8 cellular contexts compared by ENCODE assay signal in the genomic region with DNA sequence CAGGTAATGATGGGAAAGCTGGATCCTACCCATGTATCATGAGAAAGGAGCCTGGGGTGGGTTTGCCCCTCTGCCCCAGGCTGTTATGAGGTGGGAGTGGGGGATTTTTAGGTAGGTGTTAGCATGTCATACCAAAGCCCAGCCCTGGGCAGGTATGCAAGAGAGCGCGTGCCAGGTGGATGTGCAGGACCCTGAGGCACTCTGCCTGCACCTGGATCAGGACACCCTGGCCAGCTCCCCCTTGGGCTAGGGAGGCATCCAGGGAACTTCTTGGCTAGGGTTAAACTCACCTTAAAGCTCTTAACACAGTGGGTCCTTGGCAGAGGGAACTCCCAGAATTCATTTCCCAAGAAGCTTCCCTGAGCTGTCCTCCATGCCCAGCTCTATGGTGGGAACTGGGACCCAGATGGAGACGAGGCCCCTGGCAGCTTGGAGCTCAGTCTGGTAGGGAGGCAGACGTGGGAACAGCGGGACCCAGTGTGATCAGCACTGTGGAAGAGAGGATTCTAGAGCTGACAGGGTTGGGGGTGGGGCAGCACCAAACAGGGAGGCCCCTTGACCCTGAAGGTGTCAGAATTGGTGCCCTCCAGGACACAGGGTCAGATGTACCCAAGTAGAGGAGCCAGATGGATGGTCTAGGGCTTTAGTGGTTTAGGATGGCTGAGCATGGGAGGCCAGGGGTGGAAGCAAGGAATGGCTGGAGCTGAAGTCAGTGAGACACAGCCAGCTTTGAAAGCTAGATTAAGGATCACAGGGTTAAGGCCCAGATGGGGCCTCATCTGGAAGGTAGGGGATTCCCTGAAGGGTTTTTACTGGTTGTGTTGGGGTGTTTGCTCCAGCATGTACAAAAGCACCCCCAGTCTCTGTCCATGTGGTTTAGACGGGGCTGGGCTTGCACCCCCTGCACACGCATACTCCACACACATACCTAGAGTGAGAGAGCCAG. TPM values are rescaled to one million over a fixed set of nuclear protein-coding genes. Genes with fewer than 3 reads are reported as not detected.
A peak's percentile ranks its signal among the peaks of the same experiment; 100 is the strongest.
DNase-seq lines count a peak whose midpoint lies in the region; ATAC-seq and TF ChIP-seq lines count a peak whose summit lies in the region.
"Had no signal": no experiment of that assay in that cellular context is flagged by ENCODE, and none has a peak within 500 bp of the region (broad histone marks: within the 10 kb centered on the region; RNA-seq: fewer than 3 reads in every experiment).

No MANE protein-coding gene starts in this region.

- TF ChIP-seq POLR2A in lower leg skin (IDR thresholded peaks at IDR 0.05): no peak

- H3K36me3 Mint-ChIP-seq in Calu3 (ENCODE audit: insufficient read depth, unreplicated experiment): peaks cover 82% of the 10 kb centered on the region
- H3K36me3 Mint-ChIP-seq in effector memory CD8-positive, alpha-beta T cell (ENCODE audit: insufficient read depth): peaks cover 71% of the 10 kb centered on the region

- H3K4me3 ChIP-seq in KMS-11 (IDR thresholded peaks at IDR 0.05; ENCODE audit: insufficient read depth, low read depth, low read length) (no peak overlapping the region), lower leg skin (ENCODE audit: low read depth, poor library complexity, severe bottlenecking) (no peak overlapping the region)

- no peaks in the 10 kb centered on the region for H4K20me1 ChIP-seq in KMS-11 (ENCODE audit: insufficient read depth)

- H3K9ac ChIP-seq in KMS-11: no peak overlapping the region; the same call in 1 of the 2 replicates
- H3K9ac ChIP-seq: SK-N-SH had no signal

- H2AFZ ChIP-seq in KMS-11 (ENCODE audit: low read depth): no peak overlapping the region

- 39 to 45% methylated on average over 7 of the region's 7 CpGs for WGBS in lower leg skin, 2 donors

- peaks cover 22% of the 10 kb centered on the region for H3K4me1 Mint-ChIP-seq in Calu3 (ENCODE audit: low read depth, unreplicated experiment)
- peaks cover 48 to 51% of the 10 kb centered on the region in 2 donors for H3K4me1 Mint-ChIP-seq in effector memory CD8-positive, alpha-beta T cell (ENCODE audit: low read depth in 2 of 2)

- H3K27ac Mint-ChIP-seq in Calu3 (ENCODE audit: unreplicated experiment): peak overlapping the region; percentile 81
- H3K27ac Mint-ChIP-seq in effector memory CD8-positive, alpha-beta T cell: peak overlapping the region; percentile 92 to 97

- no peaks in the 10 kb centered on the region for H3K27me3 ChIP-seq in KMS-11 (ENCODE audit: insufficient read depth, low read depth)

- peaks cover 31% of the 10 kb centered on the region for H3K4me1 ChIP-seq in KMS-11 (ENCODE audit: low read depth, poor library complexity, severe bottlenecking)

- H3K4me2 ChIP-seq in KMS-11: peak overlapping the region; percentile 89

- H3K9me3 Mint-ChIP-seq in Calu3 (ENCODE audit: low read depth, unreplicated experiment): no peaks in the 10 kb centered on the region
- H3K9me3 Mint-ChIP-seq in effector memory CD8-positive, alpha-beta T cell: no peaks in the 10 kb centered on the region

- TF ChIP-seq CTCF in Calu3 (IDR thresholded peaks at IDR 0.05; ENCODE audit: unreplicated experiment) (no peak), KMS-11 (conservative IDR thresholded peaks at IDR 0.05; ENCODE audit: low read depth, low read length) (no peak), lower leg skin (IDR thresholded peaks at IDR 0.05) (no peak)

- intact Hi-C loops in Calu3 (cut with micrococcal nuclease; ENCODE audit: unreplicated experiment) (no loop called here), lower leg skin (cut with DNase I; ENCODE audit: low total_unique reads) (no loop called here)

- DNase-seq in Calu3: no peak
- DNase-seq in effector memory CD8-positive, alpha-beta T cell: no peak
- no peak for DNase-seq in SW480 (ENCODE audit: low spot score)
- DNase-seq in lower leg skin (ENCODE audit: low spot score in 2 of 2): no peak
- no peak for DNase-seq in effector CD8-positive, alpha-beta T cell (lab: John Stamatoyannopoulos, UW)
- DNase-seq: NCI-H1930, SK-N-SH had no signal

- no peaks in the 10 kb centered on the region for H3K27me3 Mint-ChIP-seq in Calu3 (ENCODE audit: unreplicated experiment)
- H3K27me3 Mint-ChIP-seq in effector memory CD8-positive, alpha-beta T cell: no peaks in the 10 kb centered on the region

- ATAC-seq in effector memory CD8-positive, alpha-beta T cell (replicated peaks): peak; percentile 26

- peak overlapping the region; percentile 70 for H3K4me3 Mint-ChIP-seq in Calu3 (ENCODE audit: low read depth, unreplicated experiment)
- peak overlapping the region; percentile 8 to 69 for H3K4me3 Mint-ChIP-seq in effector memory CD8-positive, alpha-beta T cell

- BruUV-seq in Calu3 (replicated peaks; lab: Mats Ljungman, UMichigan): no TSS peak

- H3K27ac ChIP-seq in KMS-11: peak overlapping the region; percentile 56; the same call in 1 of the 2 replicates

- H3K79me2 ChIP-seq in KMS-11 (ENCODE audit: insufficient read depth, low read depth): no peaks in the 10 kb centered on the region

- no peaks in the 10 kb centered on the region for H3K36me3 ChIP-seq in KMS-11 (ENCODE audit: insufficient read depth)

- CTCF ChIA-PET in Calu3 (lab: Charles Lee): interaction anchor here (0.7 to 6.8 kb wide), 5 partner anchors 10 to 54 kb away, joined by 3 to 57 read pairs (median 5); no protein-coding TSS in a partner anchor

RNA-seq across cellular contexts. Expression of gene PRR7, which starts 2.2 kb away (rescaled TPM):
- total RNA-seq in Calu3 (2022): 25.2 and 27.6 TPM in 2 replicates
- total RNA-seq in lower leg skin: 10 to 100 TPM in 1 of 4 donors, 1 to 10 TPM in 3; 5.4 to 10.2 (median 8.0) TPM

RNA-seq across cellular contexts. Expression of gene GRK6, which starts 17.9 kb away (rescaled TPM):
- total RNA-seq in Calu3 (2022) (64.6 and 72.6 TPM in 2 replicates), lower leg skin (10 to 100 TPM; 29.5 to 56.7 (median 38.1) TPM)

RNA-seq across cellular contexts. Expression of gene DBN1, which starts 29.1 kb away (rescaled TPM):
- 207 and 218 TPM in 2 replicates for total RNA-seq in Calu3 (2022)
- total RNA-seq in lower leg skin: 10 to 100 TPM; 14.0 to 65.5 (median 27.6) TPM

RNA-seq across cellular contexts. Expression of gene F12, which starts 35.0 kb away (rescaled TPM):
- total RNA-seq in Calu3 (2022) (14.3 and 20.2 TPM in 2 replicates), lower leg skin (10 to 100 TPM in 2 of 4 donors, 1 to 10 TPM in 2; 1.9 to 14.5 (median 10.1) TPM)

RNA-seq across cellular contexts. Expression of gene PFN3, which starts 43.9 kb away (rescaled TPM):
- total RNA-seq in Calu3 (2022): not detected in 2 replicates
- total RNA-seq in lower leg skin: not detected
